15 cellular contexts compared by ENCODE assay signal in genomic region chr13:100464006-100464405, GRCh38.
"Had no signal": no experiment of that assay in that cellular context is flagged by ENCODE, and none has a peak within 500 bp of the region (broad histone marks: within the 10 kb centered on the region; RNA-seq: fewer than 3 reads in every experiment).

No MANE protein-coding gene starts in this region.

- DNase-seq: erythroblast; heart right ventricle; hypothalamus; islet precursor cell; natural killer cell; ovary; small intestine; stimulated activated CD4-positive, alpha-beta T cell treated with anti-CD3 and anti-CD28 coated beads, Interleukin-2, amount 100 ng/mL, for 48 hours; stimulated activated naive CD8-positive, alpha-beta T cell treated with anti-CD3 and anti-CD28 coated beads, Interleukin-15, Interleukin-2, amounts not matched to agents 100 U/mL and 50 U/mL, for 24 hours; thyroid gland had no signal

- H3K4me3 ChIP-seq: heart right ventricle, ovary, right atrium auricular region, suprapubic skin, thyroid gland had no signal

- H3K36me3 ChIP-seq: heart right ventricle, ovary, right atrium auricular region, suprapubic skin, thyroid gland had no signal

- H3K27me3 ChIP-seq: heart right ventricle, ovary, right atrium auricular region, suprapubic skin, thyroid gland had no signal

- ATAC-seq: heart right ventricle; left lobe of liver; natural killer cell; stimulated activated naive CD8-positive, alpha-beta T cell treated with anti-CD3 and anti-CD28 coated beads, Interleukin-15, Interleukin-2, amounts not matched to agents 100 U/mL and 50 U/mL, for 24 hours had no signal

- H3K4me1 ChIP-seq: right atrium auricular region, suprapubic skin, thyroid gland had no signal

- H3K27ac ChIP-seq: heart right ventricle, ovary, right atrium auricular region, suprapubic skin, thyroid gland had no signal

- FAIRE-seq: frontal cortex, small intestine, urothelium cell line had no signal

- H3K9me3 ChIP-seq: ovary, right atrium auricular region, suprapubic skin, thyroid gland had no signal
